Comparison of ENCODE assay signal across 22 cellular contexts in genomic region chr20:46549188-46549967, GRCh38. TPM values are rescaled to one million over a fixed set of nuclear protein-coding genes. Genes with fewer than 3 reads are reported as not detected.
DNase-seq lines count a peak whose midpoint lies in the region; ATAC-seq, FAIRE-seq and TF ChIP-seq lines count a peak whose summit lies in the region.
"Had no signal": no experiment of that assay in that cellular context is flagged by ENCODE, and none has a peak within 500 bp of the region (broad histone marks: within the 10 kb centered on the region; RNA-seq: fewer than 3 reads in every experiment).

No MANE protein-coding gene starts in this region.

- H3K27ac Mint-ChIP-seq in Caco-2 (ENCODE audit: unreplicated experiment), result no peak overlapping the region
- H3K27ac Mint-ChIP-seq: CD4-positive, alpha-beta T cell; T-helper 17 cell had no signal

- H3K36me3 Mint-ChIP-seq in Caco-2 (ENCODE audit: insufficient read depth, unreplicated experiment), result no peaks in the 10 kb centered on the region

- intact Hi-C loops in HepG2 (cut with micrococcal nuclease; ENCODE audit: unreplicated experiment) (no loop called here), right lobe of liver (cut with DNase I) (no loop called here), Caco-2 (cut with micrococcal nuclease; ENCODE audit: unreplicated experiment) (no loop called here)

- no peaks in the 10 kb centered on the region for H3K27me3 Mint-ChIP-seq in Caco-2 (ENCODE audit: insufficient read depth, unreplicated experiment)
- H3K27me3 Mint-ChIP-seq: CD4-positive, alpha-beta T cell; T-helper 17 cell had no signal

- no TSS peak for BruUV-seq in HepG2 (replicated peaks; lab: Mats Ljungman, UMichigan)
- BruUV-seq in Caco-2 (replicated peaks; lab: Mats Ljungman, UMichigan), result no TSS peak

- H3K4me3 Mint-ChIP-seq in Caco-2 (ENCODE audit: unreplicated experiment), result no peak overlapping the region
- H3K4me3 Mint-ChIP-seq: CD4-positive, alpha-beta T cell; T-helper 17 cell had no signal

- H3K27me3 ChIP-seq in HepG2 (ENCODE audit: control insufficient read depth in 1 of 2, insufficient read depth in 2 of 2, low read length in 2 of 2), result peaks cover 5 to 18% of the 10 kb centered on the region in 2 experiments; a peak in 3 of 5 replicates
- no peaks in the 10 kb centered on the region for H3K27me3 ChIP-seq in right lobe of liver
- no peaks in the 10 kb centered on the region for H3K27me3 ChIP-seq in Caco-2 (replicated peaks; ENCODE audit: control insufficient read depth, insufficient read depth, low read length)

- H3K27ac ChIP-seq in HepG2 (ENCODE audit: extremely low read length, insufficient read depth, low read length) (no peak overlapping the region), right lobe of liver (no peak overlapping the region), HEK293 (ENCODE audit: extremely low read depth, low read depth, low read length) (no peak overlapping the region)

- TF ChIP-seq CTCF in HepG2 (CRISPR knock-in tag; IDR thresholded peaks at IDR 0.05), result no peak
- TF ChIP-seq CTCF in right lobe of liver (IDR thresholded peaks at IDR 0.05), result no peak
- no peak for TF ChIP-seq CTCF in HEK293 (tag by site-specific recombination; IDR thresholded peaks at IDR 0.05)
- peak; percentile 22 for TF ChIP-seq CTCF in NB4 (IDR thresholded peaks at IDR 0.05; ENCODE audit: low read depth, low read length)
- no peak for TF ChIP-seq CTCF in Caco-2 (IDR thresholded peaks at IDR 0.05; ENCODE audit: insufficient read depth in 1 of 2, low read depth in 1 of 2, low read length in 1 of 2, severe bottlenecking in 1 of 2, unreplicated experiment in 1 of 2)

- no peaks in the 10 kb centered on the region for H3K4me1 Mint-ChIP-seq in Caco-2 (ENCODE audit: low read depth, unreplicated experiment)

- no peak for TF ChIP-seq RAD21 in HepG2 (CRISPR knock-in tag; IDR thresholded peaks at IDR 0.05)

- POLR2A ChIA-PET in HepG2 (lab: Yijun Ruan, JAX), result interaction anchor here (1.2 kb wide), 1 partner anchor 10 kb away, joined by 3 read pairs; no protein-coding TSS in a partner anchor
- POLR2A ChIA-PET in HEK293 (lab: Yijun Ruan, JAX), result no interaction called here
- POLR2A ChIA-PET in Caco-2 (lab: Charles Lee), result interaction anchor here (0.5 to 0.6 kb wide), 2 partner anchors 181 to 205 kb away, joined by 3 read pairs; no protein-coding TSS in a partner anchor

- H3K4me1 ChIP-seq in HepG2 (ENCODE audit: insufficient read depth, low read length), result peaks cover 40% of the 10 kb centered on the region
- no peaks in the 10 kb centered on the region for H3K4me1 ChIP-seq in right lobe of liver
- no peaks in the 10 kb centered on the region for H3K4me1 ChIP-seq in HEK293 (ENCODE audit: control insufficient read depth, insufficient read depth, low read length)
- H3K4me1 ChIP-seq in Caco-2, result no peaks in the 10 kb centered on the region

- H3K36me3 ChIP-seq in HepG2 (replicated peaks in 1 of 2; ENCODE audit: control insufficient read depth in 1 of 2, insufficient read depth in 2 of 2, low read length in 2 of 2), result no peaks in the 10 kb centered on the region
- no peaks in the 10 kb centered on the region for H3K36me3 ChIP-seq in right lobe of liver
- no peaks in the 10 kb centered on the region for H3K36me3 ChIP-seq in HEK293 (ENCODE audit: control insufficient read depth in 2 of 2, insufficient read depth in 1 of 2, low read length in 2 of 2)
- no peaks in the 10 kb centered on the region for H3K36me3 ChIP-seq in Caco-2 (ENCODE audit: control insufficient read depth, insufficient read depth, low read length)

- H2AFZ ChIP-seq in HepG2 (ENCODE audit: low read length), result no peak overlapping the region

- no peak; the same call in 2 of the 3 replicates for ATAC-seq in HepG2
- ATAC-seq in right lobe of liver, result no peak
- ATAC-seq: K562, Panc1, Right ventricle myocardium inferior, T-helper 17 cell had no signal

- no peak for TF ChIP-seq EP300 in HepG2 (IDR thresholded peaks at IDR 0.05; ENCODE audit: low read depth in 2 of 2, low read length in 2 of 2)
- no peak for TF ChIP-seq EP300 in HepG2 (CRISPR knock-in tag; IDR thresholded peaks at IDR 0.05; ENCODE audit: borderline replicate concordance)

- no peaks in the 10 kb centered on the region for H4K20me1 ChIP-seq in HepG2 (ENCODE audit: insufficient read depth, low read length)

- H3K9ac ChIP-seq in HepG2 (ENCODE audit: insufficient read depth, low read depth, low read length), result no peak overlapping the region

- no peak for DNase-seq in HepG2 (ENCODE audit: low spot score)
- DNase-seq in right lobe of liver, result no peak
- peak; percentile 60 for DNase-seq in NB4 (ENCODE audit: low read depth)
- DNase-seq in central memory CD4-positive, alpha-beta T cell, result no peak
- DNase-seq in mesenteric fat pad (ENCODE audit: low spot score), result no peak
- DNase-seq in iPS-NIHi11 (ENCODE audit: low spot score), result no peak
- no peak for DNase-seq in Caco-2
- DNase-seq: CD4-positive, alpha-beta T cell; DMS79 treated with DMSO at 0.1 percent for 48 hours; NCI-H146; NCI-H2081 treated with DMSO at 0.1 percent for 48 hours; NCI-H2227 treated with DMSO at 0.1 percent for 48 hours; NCI-H526; T-helper 17 cell had no signal

- WGBS in HepG2 (ENCODE audit: low lambda C conversion rate), result 14% methylated on average over 4 of the region's 4 CpGs
- 89% methylated on average over 4 of the region's 4 CpGs for WGBS in right lobe of liver (ENCODE audit: insufficient coverage, low coverage, low lambda C conversion rate, missing lambda C conversion rate)

- in situ Hi-C loops in HepG2 (cut with HindIII; ENCODE audit: extremely low pct_ligation_motif_present, low pct_unique_long_range_greater_than_20kb), result no loop called here

- no peaks in the 10 kb centered on the region for H3K9me3 ChIP-seq in HepG2 (ENCODE audit: low read length)
- H3K9me3 ChIP-seq in right lobe of liver, result no peaks in the 10 kb centered on the region
- no peaks in the 10 kb centered on the region for H3K9me3 ChIP-seq in HEK293 (ENCODE audit: control insufficient read depth, insufficient read depth, low read depth, low read length)
- H3K9me3 ChIP-seq in Caco-2, result no peaks in the 10 kb centered on the region

- no peaks in the 10 kb centered on the region for H3K79me2 ChIP-seq in HepG2 (ENCODE audit: insufficient read depth, low read length)

- no peak overlapping the region for H3K4me2 ChIP-seq in HepG2 (ENCODE audit: low read depth, low read length)

- peak; percentile 50 for FAIRE-seq in HepG2 (lab: Jason Lieb, UNC)
- FAIRE-seq: A204.1, G401.6, GM18507, K562 had no signal

- no peak for TF ChIP-seq POLR2A in HepG2 (IDR thresholded peaks at IDR 0.05; ENCODE audit: insufficient read depth in 1 of 2, low read depth in 2 of 2, low read length in 2 of 2)
- TF ChIP-seq POLR2A in right lobe of liver (IDR thresholded peaks at IDR 0.05), result no peak
- no peak for TF ChIP-seq POLR2A in NB4 (IDR thresholded peaks at IDR 0.05; ENCODE audit: extremely low read depth, insufficient read length)

- CTCF ChIA-PET in HepG2 (lab: Yijun Ruan, JAX; ENCODE audit: low intra/inter-chr PET ratio, low total read pairs), result no interaction called here
- CTCF ChIA-PET in HEK293 (lab: Yijun Ruan, JAX), result interaction anchor here (1.1 to 2.7 kb wide), 2 partner anchors 10 to 12 kb away, joined by 4 to 16 read pairs; no protein-coding TSS in a partner anchor
- CTCF ChIA-PET in Caco-2 (lab: Charles Lee), result interaction anchor here (0.9 kb wide), 2 partner anchors 13 to 20 kb away, joined by 3 read pairs; no protein-coding TSS in a partner anchor

- H3K4me3 ChIP-seq in HepG2 (replicated peaks in 1 of 3; ENCODE audit: insufficient read depth in 1 of 3, low read depth in 2 of 3, low read length in 3 of 3) (no peak overlapping the region), right lobe of liver (no peak overlapping the region), HEK293 (ENCODE audit: low read depth, low read length) (no peak overlapping the region), NB4 (ENCODE audit: low read depth, low read length) (no peak overlapping the region), Caco-2 (ENCODE audit: low read depth, low read length) (no peak overlapping the region)
- H3K4me3 ChIP-seq: K562 had no signal

- H3K9me3 Mint-ChIP-seq in Caco-2 (ENCODE audit: unreplicated experiment), result no peaks in the 10 kb centered on the region
- H3K9me3 Mint-ChIP-seq: CD4-positive, alpha-beta T cell had no signal

RNA-seq across cellular contexts. Expression of gene OCSTAMP, which starts 1.1 kb away (rescaled TPM):
- total RNA-seq in HepG2 (2016; rRNA removed; fragmentation: Illumina TruSeq; extraction: Trizol) (not detected in 2 replicates), right lobe of liver (not detected), mesenteric fat pad (not detected), Caco-2 (2022) (not detected in 2 replicates)
- not detected in 2 replicates for total RNA-seq in HepG2 (2016; cell fraction: cytosol; rRNA removed; fragmentation: Illumina TruSeq; extraction: Trizol; ENCODE audit: low read depth)
- total RNA-seq in HepG2 (2016; cell fraction: insoluble cytoplasmic fraction; rRNA removed; fragmentation: Illumina TruSeq; extraction: Trizol), result not detected in 2 replicates
- total RNA-seq in HepG2 (2016; cell fraction: membrane; rRNA removed; fragmentation: Illumina TruSeq; extraction: Trizol), result not detected in 2 replicates
- not detected in 2 replicates for total RNA-seq in HepG2 (2016; cell fraction: nucleus; rRNA removed; fragmentation: Illumina TruSeq; extraction: Trizol)
- not detected in 2 replicates for polyA plus RNA-seq in HepG2 (2011; rRNA removed)
- polyA plus RNA-seq in HepG2 (2011; cell fraction: cytosol; rRNA removed), result not detected in 2 replicates
- not detected in 2 replicates for polyA plus RNA-seq in HepG2 (2011; cell fraction: nucleus; rRNA removed)
- not detected in 2 replicates for polyA plus RNA-seq in HepG2 (2012)
- not detected in 2 replicates for polyA plus RNA-seq in HepG2 (2016; cell fraction: cytosol; fragmentation: Illumina TruSeq; extraction: Trizol; ENCODE audit: low read depth)
- polyA plus RNA-seq in HepG2 (2016; cell fraction: insoluble cytoplasmic fraction; fragmentation: Illumina TruSeq; extraction: Trizol; ENCODE audit: low read depth), result not detected in 2 replicates
- polyA plus RNA-seq in HepG2 (2016; cell fraction: membrane; fragmentation: Illumina TruSeq; extraction: Trizol; ENCODE audit: low read depth), result not detected in 2 replicates
- not detected in 2 replicates for polyA plus RNA-seq in HepG2 (2016; cell fraction: nucleus; fragmentation: Illumina TruSeq; extraction: Trizol; ENCODE audit: insufficient read depth, low read depth)
- polyA minus RNA-seq in HepG2 (2011; rRNA and poly(A)+ RNA removed; ENCODE audit: low replicate concordance), result not detected in 2 replicates
- polyA minus RNA-seq in HepG2 (2011; cell fraction: cytosol; rRNA and poly(A)+ RNA removed), result not detected in 2 replicates
- not detected in 2 replicates for polyA minus RNA-seq in HepG2 (2011; cell fraction: nucleus; rRNA and poly(A)+ RNA removed)
- total RNA-seq: CD4-positive, alpha-beta T cell; K562; M059J; Right ventricle myocardium inferior; T-helper 17 cell had no signal
- polyA plus RNA-seq: K562 had no signal

RNA-seq across cellular contexts. Expression of gene ZNF334, which starts 36.0 kb away (rescaled TPM):
- 4.8 and 5.3 TPM in 2 replicates for total RNA-seq in HepG2 (2016; rRNA removed; fragmentation: Illumina TruSeq; extraction: Trizol)
- 0.88 and 1.0 TPM in 2 replicates for total RNA-seq in HepG2 (2016; cell fraction: cytosol; rRNA removed; fragmentation: Illumina TruSeq; extraction: Trizol; ENCODE audit: low read depth)
- total RNA-seq in HepG2 (2016; cell fraction: insoluble cytoplasmic fraction; rRNA removed; fragmentation: Illumina TruSeq; extraction: Trizol), result 4.7 and 5.1 TPM in 2 replicates
- total RNA-seq in HepG2 (2016; cell fraction: membrane; rRNA removed; fragmentation: Illumina TruSeq; extraction: Trizol), result 1.7 and 2.4 TPM in 2 replicates
- 11.4 and 12.3 TPM in 2 replicates for total RNA-seq in HepG2 (2016; cell fraction: nucleus; rRNA removed; fragmentation: Illumina TruSeq; extraction: Trizol)
- polyA plus RNA-seq in HepG2 (2011; rRNA removed), result 6.9 and 7.8 TPM in 2 replicates
- polyA plus RNA-seq in HepG2 (2011; cell fraction: cytosol; rRNA removed), result 1.3 and 1.9 TPM in 2 replicates
- polyA plus RNA-seq in HepG2 (2011; cell fraction: nucleus; rRNA removed), result 15.7 and 19.6 TPM in 2 replicates
- polyA plus RNA-seq in HepG2 (2012), result 3.0 and 4.6 TPM in 2 replicates
- 0.20 and 0.32 TPM in 2 replicates for polyA plus RNA-seq in HepG2 (2016; cell fraction: cytosol; fragmentation: Illumina TruSeq; extraction: Trizol; ENCODE audit: low read depth)
- polyA plus RNA-seq in HepG2 (2016; cell fraction: insoluble cytoplasmic fraction; fragmentation: Illumina TruSeq; extraction: Trizol; ENCODE audit: low read depth), result 4.3 and 4.8 TPM in 2 replicates
- 0.69 and 0.77 TPM in 2 replicates for polyA plus RNA-seq in HepG2 (2016; cell fraction: membrane; fragmentation: Illumina TruSeq; extraction: Trizol; ENCODE audit: low read depth)
- 31.6 and 32.6 TPM in 2 replicates for polyA plus RNA-seq in HepG2 (2016; cell fraction: nucleus; fragmentation: Illumina TruSeq; extraction: Trizol; ENCODE audit: insufficient read depth, low read depth)
- 2.8 TPM in 1 of 2 replicates, not detected in the other for polyA minus RNA-seq in HepG2 (2011; rRNA and poly(A)+ RNA removed; ENCODE audit: low replicate concordance)
- 1.7 and 1.8 TPM in 2 replicates for polyA minus RNA-seq in HepG2 (2011; cell fraction: cytosol; rRNA and poly(A)+ RNA removed)
- 22.5 and 32.0 TPM in 2 replicates for polyA minus RNA-seq in HepG2 (2011; cell fraction: nucleus; rRNA and poly(A)+ RNA removed)
- 1 to 10 TPM in 3 of 6 experiments, under 1 TPM in 3; 0.55 to 2.8 (median 1.3) TPM for total RNA-seq in right lobe of liver
- 0.90 TPM for total RNA-seq in mesenteric fat pad
- total RNA-seq in Caco-2 (2022), result not detected in 2 replicates
